7 cellular contexts compared by ENCODE assay signal in the genomic region with DNA sequence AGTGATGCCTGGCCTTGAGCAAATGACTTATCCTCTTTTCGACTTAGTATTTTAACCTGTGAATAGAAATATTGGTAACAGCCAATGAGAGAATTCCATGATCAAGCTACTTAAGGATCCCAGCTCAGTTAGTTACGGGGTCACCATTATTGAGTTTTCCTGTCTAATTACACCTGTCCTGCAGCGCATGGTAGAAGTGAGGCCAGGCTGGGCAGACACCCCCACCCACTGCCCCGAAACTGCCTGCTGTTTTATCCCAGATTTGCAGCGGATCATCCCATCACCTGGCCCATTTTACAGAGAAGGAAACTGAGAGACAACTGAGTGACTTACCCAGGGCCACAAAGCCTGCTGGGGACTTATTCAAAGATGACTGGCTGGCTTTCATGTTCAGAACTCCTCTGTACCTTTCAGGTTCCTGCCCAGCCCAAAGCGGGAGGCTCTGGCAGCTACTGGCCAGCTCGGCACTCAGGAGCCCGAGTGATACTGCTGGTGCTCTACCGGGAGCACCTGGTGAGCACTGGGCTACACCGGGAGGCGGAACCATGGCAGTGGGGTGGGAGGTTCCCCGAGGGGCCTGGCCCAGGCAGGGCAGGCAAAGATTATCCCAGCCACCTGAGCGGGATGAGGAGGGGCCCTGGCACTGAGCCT. TPM values are rescaled to one million over a fixed set of nuclear protein-coding genes. Genes with fewer than 3 reads are reported as not detected.
A peak's percentile ranks its signal among the peaks of the same experiment; 100 is the strongest.
DNase-seq lines count a peak whose midpoint lies in the region; ATAC-seq lines count a peak whose summit lies in the region.

No MANE protein-coding gene starts in this region.

- DNase-seq in activated naive CD4-positive, alpha-beta T cell treated with anti-CD3 and anti-CD28 coated beads, Interleukin-2, amount 50 U/mL, for 72 hours (ENCODE audit: low spot score in 2 of 2), result peak in 1 of 2 donors; percentile 56
- peak; percentile 22 for DNase-seq in stimulated activated CD8-positive, alpha-beta memory T cell treated with anti-CD3 and anti-CD28 coated beads, Interleukin-4, amount 100 ng/mL, for 48 hours
- DNase-seq in hepatic stellate cell (ENCODE audit: low spot score) (no peak), NCI-H510A treated with DMSO at 0.1 percent for 48 hours (lab: John Stamatoyannopoulos, UW) (no peak)

- peak overlapping the region; percentile 88 to 92 for H3K27ac Mint-ChIP-seq in activated naive CD4-positive, alpha-beta T cell treated with anti-CD3 and anti-CD28 coated beads, Interleukin-2, amount 50 U/mL, for 72 hours

- no peaks in the 10 kb centered on the region for H3K9me3 Mint-ChIP-seq in activated naive CD4-positive, alpha-beta T cell treated with anti-CD3 and anti-CD28 coated beads, Interleukin-2, amount 50 U/mL, for 72 hours

- H3K4me1 ChIP-seq in HUES48 (ENCODE audit: control insufficient read depth, insufficient read depth, low read length) (no peaks in the 10 kb centered on the region), iPS-18a (ENCODE audit: control insufficient read depth, low read depth, low read length) (no peaks in the 10 kb centered on the region)

- H3K27ac ChIP-seq in HUES48 (ENCODE audit: low read depth, low read length) (no peak overlapping the region), iPS-18a (ENCODE audit: low read length) (no peak overlapping the region)

- no peak for ATAC-seq in activated naive CD4-positive, alpha-beta T cell treated with anti-CD3 and anti-CD28 coated beads, Interleukin-2, amount 50 U/mL, for 72 hours
- no peak for ATAC-seq in activated CD4-positive, CD25-positive, alpha-beta regulatory T cell treated with anti-CD3 and anti-CD28 coated beads, Interleukin-2, amount 50 U/mL, for 24 hours

- peaks cover 44% of the 10 kb centered on the region for H3K36me3 ChIP-seq in HUES48 (ENCODE audit: control insufficient read depth, insufficient read depth, low read length)
- peaks cover 26% of the 10 kb centered on the region for H3K36me3 ChIP-seq in iPS-18a (ENCODE audit: control insufficient read depth, low read depth, low read length)

- H3K9me3 ChIP-seq in HUES48 (ENCODE audit: control insufficient read depth, insufficient read depth, low read length) (no peaks in the 10 kb centered on the region), iPS-18a (ENCODE audit: control insufficient read depth, low read depth, low read length) (no peaks in the 10 kb centered on the region)

- peak overlapping the region; percentile 93 for H3K4me3 ChIP-seq in HUES48 (ENCODE audit: low read depth, low read length)
- H3K4me3 ChIP-seq in iPS-18a (ENCODE audit: low read length), result peak overlapping the region; percentile 86

- peaks cover 32 to 40% of the 10 kb centered on the region in 2 donors for H3K36me3 Mint-ChIP-seq in activated naive CD4-positive, alpha-beta T cell treated with anti-CD3 and anti-CD28 coated beads, Interleukin-2, amount 50 U/mL, for 72 hours

- H3K9ac ChIP-seq in HUES48 (ENCODE audit: low read depth, low read length) (peak overlapping the region; percentile 78; the same call in 1 of the 2 replicates), iPS-18a (ENCODE audit: low read length) (peak overlapping the region; percentile 86)

- H3K27me3 ChIP-seq in HUES48 (ENCODE audit: control insufficient read depth, insufficient read depth, low read length), result no peaks in the 10 kb centered on the region
- no peaks in the 10 kb centered on the region for H3K27me3 ChIP-seq in iPS-18a (ENCODE audit: control insufficient read depth, insufficient read depth, low read length)

RNA-seq across cellular contexts. Expression of a gene that starts 1.4 kb away (rescaled TPM):
- 10 to 100 TPM; 63.9 to 64.0 TPM for total RNA-seq in activated naive CD4-positive, alpha-beta T cell treated with anti-CD3 and anti-CD28 coated beads, Interleukin-2, amount 50 U/mL, for 72 hours

RNA-seq across cellular contexts. Expression of a gene that starts 3.7 kb away (rescaled TPM):
- 1,000 to 10,000 TPM in 1 of 2 donors, 100 to 1,000 TPM in 1; 855 to 1,265 TPM for total RNA-seq in activated naive CD4-positive, alpha-beta T cell treated with anti-CD3 and anti-CD28 coated beads, Interleukin-2, amount 50 U/mL, for 72 hours

RNA-seq across cellular contexts. Expression of a gene that starts 10.9 kb away (rescaled TPM):
- 10 to 100 TPM; 15.2 to 41.8 TPM for total RNA-seq in activated naive CD4-positive, alpha-beta T cell treated with anti-CD3 and anti-CD28 coated beads, Interleukin-2, amount 50 U/mL, for 72 hours

RNA-seq across cellular contexts. Expression of a gene that starts 18.0 kb away (rescaled TPM):
- 10 to 100 TPM in 1 of 2 donors, 1 to 10 TPM in 1; 2.2 to 16.8 TPM for total RNA-seq in activated naive CD4-positive, alpha-beta T cell treated with anti-CD3 and anti-CD28 coated beads, Interleukin-2, amount 50 U/mL, for 72 hours

RNA-seq across cellular contexts. Expression of a gene that starts 26.6 kb away (rescaled TPM):
- 100 to 1,000 TPM in 1 of 2 donors, 10 to 100 TPM in 1; 69.4 to 101 TPM for total RNA-seq in activated naive CD4-positive, alpha-beta T cell treated with anti-CD3 and anti-CD28 coated beads, Interleukin-2, amount 50 U/mL, for 72 hours
